ENCODE assay signal across 1 cellular context in genomic region chr7:84364708-84365107, GRCh38.
TF ChIP-seq lines count a peak whose summit lies in the region.

No MANE protein-coding gene starts in this region.

TF ChIP-seq in WTC11, 78 proteins besides CTCF, POLR2A, EP300 and RAD21 (continued from another document):
- TF ChIP-seq, protein P1, sequence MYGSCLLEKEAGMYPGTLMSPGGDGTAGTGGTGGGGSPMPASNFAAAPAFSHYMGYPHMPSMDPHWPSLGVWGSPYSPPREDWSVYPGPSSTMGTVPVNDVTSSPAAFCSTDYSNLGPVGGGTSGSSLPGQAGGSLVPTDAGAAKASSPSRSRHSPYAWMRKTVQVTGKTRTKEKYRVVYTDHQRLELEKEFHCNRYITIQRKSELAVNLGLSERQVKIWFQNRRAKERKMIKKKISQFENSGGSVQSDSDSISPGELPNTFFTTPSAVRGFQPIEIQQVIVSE (CRISPR knock-in tag; IDR thresholded peaks at IDR 0.05; ENCODE audit: borderline replicate concordance) = no peak
- TF ChIP-seq JUN (CRISPR knock-in tag; IDR thresholded peaks at IDR 0.05) (no peak), MLX (CRISPR knock-in tag; IDR thresholded peaks at IDR 0.05) (no peak), E2F5 (CRISPR knock-in tag; IDR thresholded peaks at IDR 0.05) (no peak), TEAD4 (CRISPR knock-in tag; IDR thresholded peaks at IDR 0.05) (no peak), PRRX2 (CRISPR knock-in tag; IDR thresholded peaks at IDR 0.05) (no peak), ATF3 (CRISPR knock-in tag; conservative IDR thresholded peaks at IDR 0.05) (no peak), KAT7 (CRISPR knock-in tag; IDR thresholded peaks at IDR 0.05; ENCODE audit: borderline replicate concordance) (no peak), ZNF263 (CRISPR knock-in tag; IDR thresholded peaks at IDR 0.05; ENCODE audit: low read depth) (no peak), MXD4 (CRISPR knock-in tag; IDR thresholded peaks at IDR 0.05; ENCODE audit: borderline replicate concordance) (no peak), ZNF396 (CRISPR knock-in tag; IDR thresholded peaks at IDR 0.05; ENCODE audit: borderline replicate concordance) (no peak)
- TF ChIP-seq, protein P2, sequence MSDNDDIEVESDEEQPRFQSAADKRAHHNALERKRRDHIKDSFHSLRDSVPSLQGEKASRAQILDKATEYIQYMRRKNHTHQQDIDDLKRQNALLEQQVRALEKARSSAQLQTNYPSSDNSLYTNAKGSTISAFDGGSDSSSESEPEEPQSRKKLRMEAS (CRISPR knock-in tag; IDR thresholded peaks at IDR 0.05) = no peak
